Comparison of ENCODE assay signal across 10 cellular contexts in the genomic region with DNA sequence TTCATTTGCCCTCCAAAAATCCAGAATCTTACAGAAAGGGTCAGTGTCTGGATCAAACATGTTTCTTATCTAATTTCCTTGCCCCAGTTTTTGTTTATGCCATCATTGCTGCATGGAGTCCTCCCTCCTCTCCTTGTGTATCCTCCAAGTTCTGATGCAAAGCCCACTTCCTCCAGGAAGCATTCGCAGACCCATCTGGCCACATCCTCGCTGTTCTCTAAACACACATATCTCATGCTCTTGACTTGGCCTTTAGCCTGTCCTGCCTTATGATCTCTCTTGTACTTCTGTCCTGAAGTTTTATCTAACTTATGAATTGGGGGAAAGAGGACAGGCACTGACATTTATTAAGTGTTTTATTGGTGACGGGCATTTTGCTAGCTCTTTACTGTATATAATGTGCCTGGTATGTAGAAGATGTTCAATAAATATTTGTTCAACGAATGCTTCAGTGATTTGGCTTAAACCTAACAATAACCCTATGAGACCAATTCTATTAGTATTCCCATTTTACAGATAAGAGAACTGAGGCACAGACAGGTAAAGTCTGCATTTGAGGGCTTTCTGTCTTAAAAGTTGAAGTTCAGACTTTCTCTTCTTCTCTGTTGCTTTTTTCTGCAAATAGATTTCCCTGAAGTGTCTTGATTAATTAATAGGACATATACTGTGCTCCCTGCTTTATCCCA. TPM values are rescaled to one million over a fixed set of nuclear protein-coding genes. Genes with fewer than 3 reads are reported as not detected.
DNase-seq lines count a peak whose midpoint lies in the region; ATAC-seq and TF ChIP-seq lines count a peak whose summit lies in the region.
"Had no signal": no experiment of that assay in that cellular context is flagged by ENCODE, and none has a peak within 500 bp of the region (broad histone marks: within the 10 kb centered on the region; RNA-seq: fewer than 3 reads in every experiment).

No MANE protein-coding gene starts in this region.

- H3K9ac ChIP-seq in stomach smooth muscle (ENCODE audit: low read length in 2 of 2) = no peak overlapping the region

- H3K27me3 ChIP-seq in left lung (no peaks in the 10 kb centered on the region), stomach smooth muscle (ENCODE audit: control insufficient read depth in 1 of 2, insufficient read depth in 2 of 2, low read length in 2 of 2) (no peaks in the 10 kb centered on the region)

- DNase-seq in T-helper 1 cell (no peak), left lung (no peak), NCI-H446 treated with DMSO at 0.1 percent for 48 hours (lab: John Stamatoyannopoulos, UW) (no peak), AML-193 (lab: John Stamatoyannopoulos, UW) (no peak)
- DNase-seq in stimulated activated CD4-positive, alpha-beta T cell treated with anti-CD3 and anti-CD28 coated beads, Interleukin-1b, Interleukin-23, amount 100 ng/mL, for 48 hours = no peak
- DNase-seq: H7 had no signal

- peak overlapping the region; percentile 75 to 80 for H3K27ac ChIP-seq in left lung
- peak overlapping the region; percentile 85 for H3K27ac ChIP-seq in stomach smooth muscle (ENCODE audit: low read length)

- intact Hi-C loops in left lung (cut with DNase I) = no loop called here

- H3K4me3 ChIP-seq in WI38 (ENCODE audit: low read depth, low read length) = peak overlapping the region; percentile 14; the same call in 1 of the 2 replicates
- no peak overlapping the region for H3K4me3 ChIP-seq in left lung
- H3K4me3 ChIP-seq in stomach smooth muscle (ENCODE audit: low read length in 2 of 2) = no peak overlapping the region

- H3K4me1 ChIP-seq in left lung = peaks cover 15 to 38% of the 10 kb centered on the region in 2 donors
- peaks cover 34% of the 10 kb centered on the region for H3K4me1 ChIP-seq in stomach smooth muscle (ENCODE audit: control insufficient read depth, insufficient read depth, low read length)

- no peaks in the 10 kb centered on the region for H3K36me3 Mint-ChIP-seq in T-helper 1 cell treated with Interleukin-12 subunit alpha and Interleukin-12 subunit beta and Interleukin-4 antibody, amounts not matched to agents 30 μg/mL and 1 μg/mL, for 36 hours (ENCODE audit: low read depth)

- no peaks in the 10 kb centered on the region for H3K9me3 Mint-ChIP-seq in T-helper 1 cell treated with Interleukin-12 subunit alpha and Interleukin-12 subunit beta and Interleukin-4 antibody, amounts not matched to agents 30 μg/mL and 1 μg/mL, for 36 hours

- H3K27ac Mint-ChIP-seq in T-helper 1 cell treated with Interleukin-12 subunit alpha and Interleukin-12 subunit beta and Interleukin-4 antibody, amounts not matched to agents 30 μg/mL and 1 μg/mL, for 36 hours = no peak overlapping the region
- H3K27ac Mint-ChIP-seq: WTC11 had no signal

- TF ChIP-seq CTCF in WI38 (IDR thresholded peaks at IDR 0.05; ENCODE audit: low read depth, low read length) (no peak), left lung (IDR thresholded peaks at IDR 0.05) (no peak)

- peaks cover 23% of the 10 kb centered on the region for H3K4me1 Mint-ChIP-seq in T-helper 1 cell treated with Interleukin-12 subunit alpha and Interleukin-12 subunit beta and Interleukin-4 antibody, amounts not matched to agents 30 μg/mL and 1 μg/mL, for 36 hours (ENCODE audit: low read depth)

- peak overlapping the region; percentile 4 for H3K4me3 Mint-ChIP-seq in T-helper 1 cell treated with Interleukin-12 subunit alpha and Interleukin-12 subunit beta and Interleukin-4 antibody, amounts not matched to agents 30 μg/mL and 1 μg/mL, for 36 hours
- H3K4me3 Mint-ChIP-seq: WTC11 had no signal

- ATAC-seq in left lung = no peak
- ATAC-seq: WTC11 had no signal

- no peaks in the 10 kb centered on the region for H3K27me3 Mint-ChIP-seq in T-helper 1 cell treated with Interleukin-12 subunit alpha and Interleukin-12 subunit beta and Interleukin-4 antibody, amounts not matched to agents 30 μg/mL and 1 μg/mL, for 36 hours (ENCODE audit: low read depth)

- no peaks in the 10 kb centered on the region for H3K36me3 ChIP-seq in left lung
- H3K36me3 ChIP-seq in stomach smooth muscle (ENCODE audit: control insufficient read depth in 2 of 2, insufficient read depth in 2 of 2, low read length in 2 of 2) = no peaks in the 10 kb centered on the region

- H3K9me3 ChIP-seq in left lung (no peaks in the 10 kb centered on the region), stomach smooth muscle (ENCODE audit: control insufficient read depth in 2 of 2, low read length in 2 of 2) (no peaks in the 10 kb centered on the region)

RNA-seq across cellular contexts. Expression of gene ID3, which starts 19.2 kb away (rescaled TPM):
- total RNA-seq in left lung = 100 to 1,000 TPM; 125 to 129 TPM

RNA-seq across cellular contexts. Expression of gene E2F2, which starts 47.4 kb away (rescaled TPM):
- total RNA-seq in left lung = 1 to 10 TPM; 3.2 to 4.3 TPM
